In the genomic region with DNA sequence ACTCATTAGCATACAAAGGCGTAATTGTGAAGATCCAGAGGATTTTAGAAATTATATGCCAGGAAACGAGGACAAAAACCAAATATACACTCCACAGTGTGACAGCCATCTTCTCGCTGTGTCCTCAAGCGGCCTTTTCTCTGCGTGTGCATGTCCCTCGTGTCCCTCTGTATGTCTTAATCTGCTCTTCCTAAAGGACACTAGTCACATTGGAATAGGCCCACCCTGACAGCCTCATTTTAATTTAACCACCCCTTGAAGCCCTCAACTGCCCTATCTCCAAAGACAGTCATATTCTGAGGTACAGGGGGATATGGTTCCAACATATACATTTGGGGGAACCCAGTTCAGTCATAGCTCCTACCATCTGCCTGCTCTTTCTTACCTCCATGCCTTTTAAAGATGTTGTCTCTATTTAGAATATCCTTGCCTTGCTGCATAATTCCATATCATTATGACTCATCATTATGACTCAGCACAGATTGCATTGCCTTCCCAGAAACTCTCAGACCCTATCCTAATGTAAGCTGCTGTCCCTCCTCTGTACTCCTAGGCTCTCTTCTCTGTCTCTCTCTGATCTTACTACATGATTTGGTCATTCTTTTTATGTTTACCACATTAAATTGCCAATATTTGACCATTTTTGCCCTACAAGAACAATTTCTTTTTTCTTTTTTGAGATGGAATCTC, we compare ENCODE assay signal across 9 cellular contexts.
DNase-seq lines count a peak whose midpoint lies in the region; ATAC-seq and TF ChIP-seq lines count a peak whose summit lies in the region.
"Had no signal": no experiment of that assay in that cellular context is flagged by ENCODE, and none has a peak within 500 bp of the region (broad histone marks: within the 10 kb centered on the region; RNA-seq: fewer than 3 reads in every experiment).

No MANE protein-coding gene starts in this region.

- DNase-seq in Caki2 (ENCODE audit: low read depth), result peak; percentile 60
- DNase-seq in NCI-H226, result peak; percentile 77
- no peak for DNase-seq in colonic mucosa
- peak; percentile 49 for DNase-seq in myocyte (ENCODE audit: low read depth)
- DNase-seq in NOMO-1 treated with DMSO at 0.1 percent for 48 hours (lab: John Stamatoyannopoulos, UW; ENCODE audit: unreplicated experiment), result no peak
- DNase-seq in HEK293T (ENCODE audit: extremely low spot score), result no peak
- no peak for DNase-seq in HUDEP-2 (lab: John Stamatoyannopoulos, UW; ENCODE audit: unreplicated experiment in 76 of 76)
- DNase-seq: naive thymus-derived CD4-positive, alpha-beta T cell had no signal

- no peak for ATAC-seq in HG02870 (IDR thresholded peaks at IDR 0.05; ENCODE audit: unreplicated experiment)
- ATAC-seq: naive thymus-derived CD4-positive, alpha-beta T cell had no signal

- no peaks in the 10 kb centered on the region for H3K36me3 ChIP-seq in colonic mucosa

- H3K9ac ChIP-seq in colonic mucosa (ENCODE audit: low read depth in 2 of 2, low read length in 2 of 2), result no peak overlapping the region

- POLR2A ChIA-PET in HEK293T (lab: Yijun Ruan, JAX), result no interaction called here

- H3K27me3 ChIP-seq in colonic mucosa, result no peaks in the 10 kb centered on the region

- no peak overlapping the region for H3K4me3 ChIP-seq in colonic mucosa

- CTCF ChIA-PET in HEK293T (lab: Yijun Ruan, JAX), result no interaction called here

- peaks cover 4% of the 10 kb centered on the region for H3K4me1 ChIP-seq in colonic mucosa

- no peaks in the 10 kb centered on the region for H3K9me3 ChIP-seq in colonic mucosa

- intact Hi-C loops in colonic mucosa (cut with DNase I), result no loop called here

- in situ Hi-C loops in Caki2 (cut with HindIII; ENCODE audit: low pct_unique_long_range_greater_than_20kb, low sequenced_read_pairs), result no loop called here

- peak overlapping the region; percentile 19 for H3K27ac ChIP-seq in colonic mucosa

- no peak for TF ChIP-seq CTCF in colonic mucosa (IDR thresholded peaks at IDR 0.05)

TF ChIP-seq in HEK293T, 16 proteins besides CTCF, POLR2A, EP300 and RAD21:
- TF ChIP-seq, protein P1, sequence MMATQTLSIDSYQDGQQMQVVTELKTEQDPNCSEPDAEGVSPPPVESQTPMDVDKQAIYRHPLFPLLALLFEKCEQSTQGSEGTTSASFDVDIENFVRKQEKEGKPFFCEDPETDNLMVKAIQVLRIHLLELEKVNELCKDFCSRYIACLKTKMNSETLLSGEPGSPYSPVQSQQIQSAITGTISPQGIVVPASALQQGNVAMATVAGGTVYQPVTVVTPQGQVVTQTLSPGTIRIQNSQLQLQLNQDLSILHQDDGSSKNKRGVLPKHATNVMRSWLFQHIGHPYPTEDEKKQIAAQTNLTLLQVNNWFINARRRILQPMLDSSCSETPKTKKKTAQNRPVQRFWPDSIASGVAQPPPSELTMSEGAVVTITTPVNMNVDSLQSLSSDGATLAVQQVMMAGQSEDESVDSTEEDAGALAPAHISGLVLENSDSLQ (IDR thresholded peaks at IDR 0.05), result no peak
- no peak for TF ChIP-seq ARNT (IDR thresholded peaks at IDR 0.05)
- TF ChIP-seq ZNF384 (IDR thresholded peaks at IDR 0.05), result no peak
- no peak for TF ChIP-seq ELF4 (IDR thresholded peaks at IDR 0.05)
- TF ChIP-seq SUZ12 (IDR thresholded peaks at IDR 0.05), result no peak
- TF ChIP-seq FOXK2 (IDR thresholded peaks at IDR 0.05), result no peak

Comparison
In these comparisons a context has a peak if more than half of its experiments do, and no peak if none do; other contexts are left out.
1. DNase-seq: peak in Caki2 (single experiment), NCI-H226 (single experiment) and myocyte (single experiment); none in colonic mucosa (single experiment), NOMO-1 treated with DMSO at 0.1 percent for 48 hours (single experiment), HEK293T (single experiment) and HUDEP-2 (0 of 76).